25 cellular contexts compared by ENCODE assay signal in genomic region chr9:88462191-88462590, GRCh38.
DNase-seq lines count a peak whose midpoint lies in the region; ATAC-seq, FAIRE-seq and TF ChIP-seq lines count a peak whose summit lies in the region.
"Had no signal": no experiment of that assay in that cellular context is flagged by ENCODE, and none has a peak within 500 bp of the region (broad histone marks: within the 10 kb centered on the region; RNA-seq: fewer than 3 reads in every experiment).

No MANE protein-coding gene starts in this region.

- no peak overlapping the region for H3K4me3 ChIP-seq in AG10803 (ENCODE audit: low read length)
- H3K4me3 ChIP-seq in IMR-90 (ENCODE audit: insufficient read depth, low read depth, low read length), result no peak overlapping the region
- H3K4me3 ChIP-seq in astrocyte of the spinal cord (ENCODE audit: low read depth, low read length), result no peak overlapping the region
- H3K4me3 ChIP-seq in keratinocyte (ENCODE audit: control insufficient read depth in 2 of 3, extremely low read depth in 1 of 3, insufficient read depth in 2 of 3, low read depth in 1 of 3, low read length in 3 of 3), result no peak overlapping the region
- no peak overlapping the region for H3K4me3 ChIP-seq in right atrium auricular region
- H3K4me3 ChIP-seq in effector memory CD4-positive, alpha-beta T cell (ENCODE audit: insufficient read depth, low read depth, low read length, poor library complexity, severe bottlenecking), result no peak overlapping the region
- H3K4me3 ChIP-seq: BLaER1, coronary artery, Peyer's patch had no signal

- WGBS in IMR-90 (ENCODE audit: extremely low coverage in 2 of 2, insufficient read length in 1 of 2), 2 experiments, result 93% methylated on average over 3 of the region's 6 CpGs; no CpG with 5 or more reads in 1 of the 2 experiments

- no peak overlapping the region for H4K91ac ChIP-seq in IMR-90 (ENCODE audit: insufficient read depth, low read depth, low read length)

- H4K5ac ChIP-seq in IMR-90 (ENCODE audit: low read depth, low read length), result no peak overlapping the region

- H2BK15ac ChIP-seq in IMR-90 (ENCODE audit: low read depth, low read length), result peak overlapping the region; percentile 6; the same call in 1 of the 3 replicates

- intact Hi-C loops in IMR-90 (cut with micrococcal nuclease), result no loop called here

- FAIRE-seq in keratinocyte (lab: Jason Lieb, UNC), result peak; percentile 81
- FAIRE-seq: GM12891, TTC549 had no signal

- H3K4me1 ChIP-seq in IMR-90 (ENCODE audit: control insufficient read depth, insufficient read depth, low read length) (peaks cover 7% of the 10 kb centered on the region), keratinocyte (ENCODE audit: control insufficient read depth, extremely low read depth, insufficient read depth, low read length) (peaks cover 37% of the 10 kb centered on the region), right atrium auricular region (no peaks in the 10 kb centered on the region)
- H3K4me1 ChIP-seq in effector memory CD4-positive, alpha-beta T cell (ENCODE audit: control insufficient read depth, insufficient read depth, low read length, poor library complexity, severe bottlenecking), result no peaks in the 10 kb centered on the region
- H3K4me1 ChIP-seq: BLaER1, Peyer's patch had no signal

- H2BK20ac ChIP-seq in IMR-90 (ENCODE audit: low read depth, low read length), result no peak overlapping the region

- peaks cover 22% of the 10 kb centered on the region for H3K79me2 ChIP-seq in keratinocyte (ENCODE audit: control insufficient read depth, insufficient read depth, low read length)

- 0 out of 4 replicates have a peak overlapping the region, but pooled peaks of 1 of the 2 experiments have one; percentile 40 for H4K8ac ChIP-seq in IMR-90 (ENCODE audit: low read depth in 2 of 2, low read length in 2 of 2)

- H3K9me1 ChIP-seq in IMR-90 (ENCODE audit: insufficient read depth, low read length) (peaks cover 13% of the 10 kb centered on the region), keratinocyte (ENCODE audit: control insufficient read depth, extremely low read depth, insufficient read depth, low read length) (no peaks in the 10 kb centered on the region)

- H2AFZ ChIP-seq in IMR-90 (replicated peaks; ENCODE audit: low read length, poor library complexity) (no peak overlapping the region), keratinocyte (ENCODE audit: control insufficient read depth, low read length) (no peak overlapping the region)

- in situ Hi-C loops in IMR-90 (cut with MboI; ENCODE audit: low sequenced_read_pairs), result no loop called here
- in situ Hi-C loops in astrocyte of the spinal cord (cut with HindIII; ENCODE audit: low sequenced_read_pairs), result no loop called here

- no peak for TF ChIP-seq CTCF in AG10803 (conservative IDR thresholded peaks at IDR 0.05; ENCODE audit: low read length)
- no peak for TF ChIP-seq CTCF in IMR-90 (conservative IDR thresholded peaks at IDR 0.05; ENCODE audit: low read depth, low read length)
- TF ChIP-seq CTCF in astrocyte of the spinal cord (IDR thresholded peaks at IDR 0.05; ENCODE audit: low read depth, low read length), result no peak
- no peak for TF ChIP-seq CTCF in keratinocyte (optimal IDR thresholded peaks at IDR 0.05 in 1 of 3, IDR thresholded peaks at IDR 0.05 in 1 of 3, conservative IDR thresholded peaks at IDR 0.05 in 1 of 3; ENCODE audit: extremely low read depth in 1 of 3, insufficient read depth in 2 of 3, low read length in 3 of 3)
- no peak for TF ChIP-seq CTCF in right atrium auricular region (IDR thresholded peaks at IDR 0.05)

- no peak overlapping the region for H3K4me2 ChIP-seq in IMR-90 (ENCODE audit: low read depth, low read length)
- no peak overlapping the region for H3K4me2 ChIP-seq in keratinocyte (ENCODE audit: control insufficient read depth, extremely low read depth, insufficient read depth, low read depth, low read length)
- H3K4me2 ChIP-seq: BLaER1 had no signal

- H3K14ac ChIP-seq in IMR-90 (replicated peaks; ENCODE audit: low read depth, low read length), result peak overlapping the region; percentile 29

- ATAC-seq in IMR-90 (ENCODE audit: low read depth), result peak; percentile 35; the same call in 1 of the 2 replicates
- ATAC-seq: activated CD8-positive, alpha-beta T cell treated with anti-CD3 and anti-CD28 coated beads, Interleukin-2, amount 10 ng/mL, durations not matched to agents 7 days and 5 days; HCT116 had no signal

- CTCF ChIA-PET in IMR-90 (lab: Yijun Ruan, JAX), result no interaction called here

- H3K27ac ChIP-seq in IMR-90 (ENCODE audit: insufficient read depth, low read length) (no peak overlapping the region), keratinocyte (ENCODE audit: control insufficient read depth, insufficient read depth, low read length) (no peak overlapping the region), right atrium auricular region (no peak overlapping the region)
- no peak overlapping the region for H3K27ac ChIP-seq in effector memory CD4-positive, alpha-beta T cell (ENCODE audit: insufficient read depth, low read length, poor library complexity, severe bottlenecking)
- H3K27ac ChIP-seq: BLaER1, coronary artery, Peyer's patch had no signal

- no peak overlapping the region for H3K18ac ChIP-seq in IMR-90 (ENCODE audit: low read depth, low read length)

- no peak for TF ChIP-seq POLR2A in IMR-90 (IDR thresholded peaks at IDR 0.05; ENCODE audit: low read depth, low read length)

- peak overlapping the region; percentile 48 for H2BK5ac ChIP-seq in IMR-90 (ENCODE audit: low read depth, low read length, poor library complexity, severe bottlenecking)

- H3K36me3 ChIP-seq in IMR-90 (ENCODE audit: control insufficient read depth, insufficient read depth, low read length), result peaks cover 6% of the 10 kb centered on the region; the same call in 1 of the 2 replicates
- H3K36me3 ChIP-seq in keratinocyte (ENCODE audit: control insufficient read depth in 2 of 2, extremely low read depth in 1 of 2, insufficient read depth in 2 of 2, low read length in 2 of 2), result no peaks in the 10 kb centered on the region
- no peaks in the 10 kb centered on the region for H3K36me3 ChIP-seq in right atrium auricular region
- no peaks in the 10 kb centered on the region for H3K36me3 ChIP-seq in effector memory CD4-positive, alpha-beta T cell (ENCODE audit: control insufficient read depth, insufficient read depth, low read length)

- POLR2A ChIA-PET in IMR-90 (lab: Charles Lee; ENCODE audit: unreplicated experiment), result no interaction called here

- BruUV-seq in IMR-90 (replicated peaks; lab: Mats Ljungman, UMichigan), result no TSS peak

- peaks cover 39 to 57% of the 10 kb centered on the region in 2 experiments for H3K79me1 ChIP-seq in IMR-90 (ENCODE audit: low read depth in 1 of 2, low read length in 2 of 2)

- H3K9me3 ChIP-seq in IMR-90 (ENCODE audit: control insufficient read depth, insufficient read depth, low read length) (no peaks in the 10 kb centered on the region), keratinocyte (ENCODE audit: control insufficient read depth, low read depth, low read length) (no peaks in the 10 kb centered on the region), right atrium auricular region (no peaks in the 10 kb centered on the region)
- H3K9me3 ChIP-seq in effector memory CD4-positive, alpha-beta T cell (ENCODE audit: control insufficient read depth, low read length), result no peaks in the 10 kb centered on the region
- H3K9me3 ChIP-seq: BLaER1, Peyer's patch had no signal

- dilution Hi-C loops in IMR-90 (cut with HindIII; ENCODE audit: low sequenced_read_pairs, unreplicated experiment) (no loop called here), keratinocyte (cut with MboI; ENCODE audit: extremely low pct_ligation_motif_present, low sequenced_read_pairs) (no loop called here)

- H4K20me1 ChIP-seq in IMR-90 (ENCODE audit: insufficient read depth, low read length), result peaks cover under 1% of the 10 kb centered on the region; the same call in 1 of the 2 replicates
- H4K20me1 ChIP-seq in keratinocyte (ENCODE audit: control insufficient read depth, extremely low read depth, insufficient read depth, low read length), result no peaks in the 10 kb centered on the region

- H2BK120ac ChIP-seq in IMR-90 (ENCODE audit: low read depth, low read length), result peak overlapping the region; percentile 8; the same call in 1 of the 2 replicates

- peak overlapping the region; percentile 61; the same call in 1 of the 2 replicates for H2AK5ac ChIP-seq in IMR-90 (ENCODE audit: low read depth, low read length)

- no peak overlapping the region for H3K9ac ChIP-seq in IMR-90 (ENCODE audit: low read depth, low read length)
- H3K9ac ChIP-seq in keratinocyte (ENCODE audit: control insufficient read depth, extremely low read depth, insufficient read depth, low read length), result no peak overlapping the region
- H3K9ac ChIP-seq: BLaER1 had no signal

- no peak overlapping the region for H3K56ac ChIP-seq in IMR-90 (ENCODE audit: extremely low read depth, insufficient read depth, low read length)

- TF ChIP-seq RAD21 in IMR-90 (IDR thresholded peaks at IDR 0.05; ENCODE audit: low read length), result no peak

- peak; percentile 63 for DNase-seq in AG10803 (ENCODE audit: low read depth)
- DNase-seq in IMR-90, result peak; percentile 79
- peak; percentile 58 for DNase-seq in astrocyte of the spinal cord (ENCODE audit: low read depth, low spot score)
- DNase-seq in keratinocyte (ENCODE audit: low read depth, low spot score), result peak; percentile 65
- DNase-seq in right atrium auricular region (ENCODE audit: low spot score), result no peak
- no peak for DNase-seq in KG1 (lab: John Stamatoyannopoulos, UW)
- DNase-seq in NCI-H1417 (lab: John Stamatoyannopoulos, UW), result no peak
- no peak for DNase-seq in effector memory CD4-positive, alpha-beta T cell
- DNase-seq: activated CD8-positive, alpha-beta T cell treated with anti-CD3 and anti-CD28 coated beads, Interleukin-2, amount 10 ng/mL, durations not matched to agents 7 days and 5 days; activated gamma-delta T cell; DMS79 treated with DMSO at 0.1 percent for 48 hours; endodermal cell; glutamatergic neuron; NCI-H146; NCI-H2171; NCI-H526 treated with DMSO at 0.1 percent for 48 hours; Peyer's patch; small intestine; stimulated activated CD4-positive, alpha-beta T cell treated with anti-CD3 and anti-CD28 coated beads, Interleukin-2, amount 100 ng/mL, for 24 hours; T-helper 1 cell had no signal

- H3K4ac ChIP-seq in IMR-90 (ENCODE audit: low read depth, low read length), result no peak overlapping the region

- no peak overlapping the region for H2AK9ac ChIP-seq in IMR-90 (replicated peaks; ENCODE audit: low read depth, low read length, poor library complexity)

- H3K27me3 ChIP-seq in IMR-90 (ENCODE audit: control insufficient read depth, insufficient read depth, low read length), result no peaks in the 10 kb centered on the region
- no peaks in the 10 kb centered on the region for H3K27me3 ChIP-seq in keratinocyte (ENCODE audit: control insufficient read depth, extremely low read depth, insufficient read depth, low read length)
- H3K27me3 ChIP-seq in right atrium auricular region, result no peaks in the 10 kb centered on the region
- no peaks in the 10 kb centered on the region for H3K27me3 ChIP-seq in effector memory CD4-positive, alpha-beta T cell (replicated peaks; ENCODE audit: control insufficient read depth, insufficient read depth, low read length, poor library complexity, severe bottlenecking)
- H3K27me3 ChIP-seq: BLaER1, Peyer's patch had no signal

- H3K23ac ChIP-seq in IMR-90 (ENCODE audit: low read depth, low read length), result no peak overlapping the region

TF ChIP-seq in IMR-90, 13 proteins besides CTCF, POLR2A, EP300 and RAD21 (continues in another document):
- TF ChIP-seq MAFK (IDR thresholded peaks at IDR 0.05; ENCODE audit: low read depth, low read length), result no peak
- no peak for TF ChIP-seq RFX5 (IDR thresholded peaks at IDR 0.05; ENCODE audit: low read depth, low read length)

Comparison
In these comparisons a context has a peak if more than half of its experiments do, and no peak if none do; other contexts are left out.
1. DNase-seq: peak in AG10803 (single experiment), IMR-90 (single experiment), astrocyte of the spinal cord (single experiment) and keratinocyte (single experiment); none in right atrium auricular region (single experiment), KG1 (single experiment), NCI-H1417 (0 of 3) and effector memory CD4-positive, alpha-beta T cell (0 of 3).